Comparison of ENCODE assay signal across 1 cellular context in the genomic region with DNA sequence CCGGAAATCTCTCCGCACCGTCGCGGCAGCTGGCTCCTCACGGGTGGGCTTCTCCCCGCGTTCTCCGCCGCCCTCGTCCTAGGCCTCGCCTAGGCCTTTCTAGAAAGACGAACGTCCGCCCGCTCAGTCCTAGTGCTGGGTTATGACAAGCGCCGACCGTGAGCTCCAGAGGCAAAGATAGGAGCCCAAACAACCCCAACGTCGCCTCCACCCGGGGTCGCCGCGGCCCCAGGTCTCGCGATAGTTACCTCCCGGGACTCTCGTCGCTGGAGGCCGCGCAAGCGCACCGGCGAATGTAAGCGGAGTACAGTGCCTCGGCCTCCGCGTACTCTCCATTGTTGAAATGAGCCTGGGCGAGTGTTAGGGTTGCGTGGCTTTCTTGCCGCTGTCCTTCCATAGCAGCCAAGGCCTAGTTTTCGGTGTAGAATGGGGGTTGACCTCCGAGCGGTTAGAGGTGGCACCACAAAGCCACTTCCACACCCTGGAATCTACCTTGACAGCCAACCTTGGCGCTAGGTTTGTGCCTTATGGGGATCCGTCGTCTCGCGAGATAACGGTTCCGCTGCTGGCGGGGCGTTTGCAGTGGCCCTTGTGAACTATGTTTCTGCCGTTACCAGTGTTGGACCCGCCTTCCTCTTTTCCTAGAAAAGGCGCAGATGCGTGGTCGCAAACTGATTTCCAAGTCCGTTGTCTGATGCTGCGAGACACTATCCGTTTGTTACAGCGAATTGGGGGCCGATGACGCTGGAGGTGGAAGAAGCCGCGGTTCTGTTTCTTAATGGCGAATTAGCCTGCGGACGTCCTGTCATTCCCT.
TF ChIP-seq lines count a peak whose summit lies in the region.

A gene (minus strand): TSS at position 526 of the 814 bp plus-strand sequence. CDS start 129 bp downstream, at position 397.

TF ChIP-seq in HepG2, 621 proteins besides CTCF, POLR2A, EP300 and RAD21 (continued from another document and continues in another):
- TF ChIP-seq, protein P1, sequence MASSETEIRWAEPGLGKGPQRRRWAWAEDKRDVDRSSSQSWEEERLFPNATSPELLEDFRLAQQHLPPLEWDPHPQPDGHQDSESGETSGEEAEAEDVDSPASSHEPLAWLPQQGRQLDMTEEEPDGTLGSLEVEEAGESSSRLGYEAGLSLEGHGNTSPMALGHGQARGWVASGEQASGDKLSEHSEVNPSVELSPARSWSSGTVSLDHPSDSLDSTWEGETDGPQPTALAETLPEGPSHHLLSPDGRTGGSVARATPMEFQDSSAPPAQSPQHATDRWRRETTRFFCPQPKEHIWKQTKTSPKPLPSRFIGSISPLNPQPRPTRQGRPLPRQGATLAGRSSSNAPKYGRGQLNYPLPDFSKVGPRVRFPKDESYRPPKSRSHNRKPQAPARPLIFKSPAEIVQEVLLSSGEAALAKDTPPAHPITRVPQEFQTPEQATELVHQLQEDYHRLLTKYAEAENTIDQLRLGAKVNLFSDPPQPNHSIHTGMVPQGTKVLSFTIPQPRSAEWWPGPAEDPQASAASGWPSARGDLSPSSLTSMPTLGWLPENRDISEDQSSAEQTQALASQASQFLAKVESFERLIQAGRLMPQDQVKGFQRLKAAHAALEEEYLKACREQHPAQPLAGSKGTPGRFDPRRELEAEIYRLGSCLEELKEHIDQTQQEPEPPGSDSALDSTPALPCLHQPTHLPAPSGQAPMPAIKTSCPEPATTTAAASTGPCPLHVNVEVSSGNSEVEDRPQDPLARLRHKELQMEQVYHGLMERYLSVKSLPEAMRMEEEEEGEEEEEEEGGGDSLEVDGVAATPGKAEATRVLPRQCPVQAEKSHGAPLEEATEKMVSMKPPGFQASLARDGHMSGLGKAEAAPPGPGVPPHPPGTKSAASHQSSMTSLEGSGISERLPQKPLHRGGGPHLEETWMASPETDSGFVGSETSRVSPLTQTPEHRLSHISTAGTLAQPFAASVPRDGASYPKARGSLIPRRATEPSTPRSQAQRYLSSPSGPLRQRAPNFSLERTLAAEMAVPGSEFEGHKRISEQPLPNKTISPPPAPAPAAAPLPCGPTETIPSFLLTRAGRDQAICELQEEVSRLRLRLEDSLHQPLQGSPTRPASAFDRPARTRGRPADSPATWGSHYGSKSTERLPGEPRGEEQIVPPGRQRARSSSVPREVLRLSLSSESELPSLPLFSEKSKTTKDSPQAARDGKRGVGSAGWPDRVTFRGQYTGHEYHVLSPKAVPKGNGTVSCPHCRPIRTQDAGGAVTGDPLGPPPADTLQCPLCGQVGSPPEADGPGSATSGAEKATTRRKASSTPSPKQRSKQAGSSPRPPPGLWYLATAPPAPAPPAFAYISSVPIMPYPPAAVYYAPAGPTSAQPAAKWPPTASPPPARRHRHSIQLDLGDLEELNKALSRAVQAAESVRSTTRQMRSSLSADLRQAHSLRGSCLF (CRISPR knock-in tag; IDR thresholded peaks at IDR 0.05; ENCODE audit: borderline replicate concordance), result no peak; the same call in 1 of the 2 replicates
- TF ChIP-seq POLR2AphosphoS2 (IDR thresholded peaks at IDR 0.05; ENCODE audit: low read depth, low read length) (peak; percentile 79), ZNF660 (CRISPR knock-in tag; IDR thresholded peaks at IDR 0.05; ENCODE audit: borderline replicate concordance, low read depth) (no peak), RNF2 (conservative IDR thresholded peaks at IDR 0.05; ENCODE audit: low read depth) (peak; percentile 45), PHF8 (CRISPR knock-in tag; IDR thresholded peaks at IDR 0.05) (peak; percentile 99), ZBTB7A (CRISPR knock-in tag; IDR thresholded peaks at IDR 0.05) (no peak), SIX1 (CRISPR knock-in tag; IDR thresholded peaks at IDR 0.05; ENCODE audit: borderline replicate concordance) (no peak; the same call in 1 of the 2 replicates), KLF6 (CRISPR knock-in tag; IDR thresholded peaks at IDR 0.05) (peak; percentile 91), AHR (CRISPR knock-in tag; IDR thresholded peaks at IDR 0.05) (peak; percentile 86; the same call in 1 of the 2 replicates), RBFOX2 (IDR thresholded peaks at IDR 0.05; ENCODE audit: low read depth, low read length) (peak; percentile 98), SAP130 (CRISPR knock-in tag; IDR thresholded peaks at IDR 0.05; ENCODE audit: low read depth) (peak; percentile 98), TBX2 (CRISPR knock-in tag; IDR thresholded peaks at IDR 0.05; ENCODE audit: borderline replicate concordance) (peak; percentile 84; the same call in 1 of the 2 replicates), ZNF746 (CRISPR knock-in tag; IDR thresholded peaks at IDR 0.05) (peak; percentile 72; the same call in 1 of the 2 replicates), NFKBIZ (CRISPR knock-in tag; IDR thresholded peaks at IDR 0.05) (peak; percentile 85), ZFP1 (CRISPR knock-in tag; IDR thresholded peaks at IDR 0.05) (peak; percentile 90; the same call in 1 of the 2 replicates), HNRNPK (IDR thresholded peaks at IDR 0.05; ENCODE audit: low read depth, low read length, poor library complexity, severe bottlenecking) (no peak), ARNT2 (CRISPR knock-in tag; IDR thresholded peaks at IDR 0.05; ENCODE audit: low read depth) (peak; percentile 99), ZNF563 (CRISPR knock-in tag; IDR thresholded peaks at IDR 0.05) (peak; percentile 95), KDM6A (CRISPR knock-in tag; IDR thresholded peaks at IDR 0.05; ENCODE audit: low read depth) (no peak), ZNF382 (CRISPR knock-in tag; IDR thresholded peaks at IDR 0.05; ENCODE audit: borderline replicate concordance) (no peak), ZNF552 (CRISPR knock-in tag; IDR thresholded peaks at IDR 0.05; ENCODE audit: borderline replicate concordance) (no peak; the same call in 1 of the 2 replicates), NR1H2 (CRISPR knock-in tag; IDR thresholded peaks at IDR 0.05; ENCODE audit: borderline replicate concordance, low read depth) (peak; percentile 91; the same call in 1 of the 2 replicates), JUN (CRISPR knock-in tag; IDR thresholded peaks at IDR 0.05) (peak; percentile 53), NFATC3 (CRISPR knock-in tag; IDR thresholded peaks at IDR 0.05) (no peak; the same call in none of the 2 replicates)
- TF ChIP-seq, protein P2, sequence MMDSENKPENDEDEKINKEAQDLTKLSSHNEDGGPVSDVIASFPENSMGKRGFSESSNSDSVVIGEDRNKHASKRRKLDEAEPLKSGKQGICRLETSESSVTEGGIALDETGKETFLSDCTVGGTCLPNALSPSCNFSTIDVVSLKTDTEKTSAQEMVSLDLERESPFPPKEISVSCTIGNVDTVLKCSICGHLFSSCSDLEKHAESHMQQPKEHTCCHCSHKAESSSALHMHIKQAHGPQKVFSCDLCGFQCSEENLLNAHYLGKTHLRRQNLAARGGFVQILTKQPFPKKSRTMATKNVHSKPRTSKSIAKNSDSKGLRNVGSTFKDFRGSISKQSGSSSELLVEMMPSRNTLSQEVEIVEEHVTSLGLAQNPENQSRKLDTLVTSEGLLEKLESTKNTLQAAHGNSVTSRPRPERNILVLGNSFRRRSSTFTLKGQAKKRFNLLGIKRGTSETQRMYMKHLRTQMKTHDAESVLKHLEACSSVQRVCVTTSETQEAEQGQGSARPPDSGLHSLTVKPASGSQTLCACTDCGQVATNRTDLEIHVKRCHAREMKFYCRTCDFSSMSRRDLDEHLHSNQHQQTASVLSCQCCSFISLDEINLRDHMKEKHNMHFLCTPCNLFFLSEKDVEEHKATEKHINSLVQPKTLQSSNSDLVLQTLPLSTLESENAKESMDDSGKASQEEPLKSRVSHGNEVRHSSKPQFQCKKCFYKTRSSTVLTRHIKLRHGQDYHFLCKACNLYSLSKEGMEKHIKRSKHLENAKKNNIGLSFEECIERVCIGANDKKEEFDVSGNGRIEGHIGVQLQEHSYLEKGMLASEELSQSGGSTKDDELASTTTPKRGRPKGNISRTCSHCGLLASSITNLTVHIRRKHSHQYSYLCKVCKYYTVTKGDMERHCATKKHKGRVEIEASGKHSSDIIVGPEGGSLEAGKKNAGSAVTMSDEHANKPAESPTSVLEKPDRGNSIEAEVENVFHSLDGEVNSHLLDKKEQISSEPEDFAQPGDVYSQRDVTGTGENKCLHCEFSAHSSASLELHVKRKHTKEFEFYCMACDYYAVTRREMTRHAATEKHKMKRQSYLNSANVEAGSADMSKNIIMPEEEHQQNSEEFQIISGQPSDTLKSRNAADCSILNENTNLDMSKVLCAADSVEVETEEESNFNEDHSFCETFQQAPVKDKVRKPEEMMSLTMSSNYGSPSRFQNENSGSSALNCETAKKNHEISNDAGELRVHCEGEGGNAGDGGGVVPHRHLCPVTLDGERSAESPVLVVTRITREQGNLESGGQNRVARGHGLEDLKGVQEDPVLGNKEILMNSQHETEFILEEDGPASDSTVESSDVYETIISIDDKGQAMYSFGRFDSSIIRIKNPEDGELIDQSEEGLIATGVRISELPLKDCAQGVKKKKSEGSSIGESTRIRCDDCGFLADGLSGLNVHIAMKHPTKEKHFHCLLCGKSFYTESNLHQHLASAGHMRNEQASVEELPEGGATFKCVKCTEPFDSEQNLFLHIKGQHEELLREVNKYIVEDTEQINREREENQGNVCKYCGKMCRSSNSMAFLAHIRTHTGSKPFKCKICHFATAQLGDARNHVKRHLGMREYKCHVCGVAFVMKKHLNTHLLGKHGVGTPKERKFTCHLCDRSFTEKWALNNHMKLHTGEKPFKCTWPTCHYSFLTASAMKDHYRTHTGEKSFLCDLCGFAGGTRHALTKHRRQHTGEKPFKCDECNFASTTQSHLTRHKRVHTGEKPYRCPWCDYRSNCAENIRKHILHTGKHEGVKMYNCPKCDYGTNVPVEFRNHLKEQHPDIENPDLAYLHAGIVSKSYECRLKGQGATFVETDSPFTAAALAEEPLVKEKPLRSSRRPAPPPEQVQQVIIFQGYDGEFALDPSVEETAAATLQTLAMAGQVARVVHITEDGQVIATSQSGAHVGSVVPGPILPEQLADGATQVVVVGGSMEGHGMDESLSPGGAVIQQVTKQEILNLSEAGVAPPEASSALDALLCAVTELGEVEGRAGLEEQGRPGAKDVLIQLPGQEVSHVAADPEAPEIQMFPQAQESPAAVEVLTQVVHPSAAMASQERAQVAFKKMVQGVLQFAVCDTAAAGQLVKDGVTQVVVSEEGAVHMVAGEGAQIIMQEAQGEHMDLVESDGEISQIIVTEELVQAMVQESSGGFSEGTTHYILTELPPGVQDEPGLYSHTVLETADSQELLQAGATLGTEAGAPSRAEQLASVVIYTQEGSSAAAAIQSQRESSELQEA (CRISPR knock-in tag; IDR thresholded peaks at IDR 0.05; ENCODE audit: not compliant biosample characterization), result peak; percentile 96
- TF ChIP-seq, protein P3, sequence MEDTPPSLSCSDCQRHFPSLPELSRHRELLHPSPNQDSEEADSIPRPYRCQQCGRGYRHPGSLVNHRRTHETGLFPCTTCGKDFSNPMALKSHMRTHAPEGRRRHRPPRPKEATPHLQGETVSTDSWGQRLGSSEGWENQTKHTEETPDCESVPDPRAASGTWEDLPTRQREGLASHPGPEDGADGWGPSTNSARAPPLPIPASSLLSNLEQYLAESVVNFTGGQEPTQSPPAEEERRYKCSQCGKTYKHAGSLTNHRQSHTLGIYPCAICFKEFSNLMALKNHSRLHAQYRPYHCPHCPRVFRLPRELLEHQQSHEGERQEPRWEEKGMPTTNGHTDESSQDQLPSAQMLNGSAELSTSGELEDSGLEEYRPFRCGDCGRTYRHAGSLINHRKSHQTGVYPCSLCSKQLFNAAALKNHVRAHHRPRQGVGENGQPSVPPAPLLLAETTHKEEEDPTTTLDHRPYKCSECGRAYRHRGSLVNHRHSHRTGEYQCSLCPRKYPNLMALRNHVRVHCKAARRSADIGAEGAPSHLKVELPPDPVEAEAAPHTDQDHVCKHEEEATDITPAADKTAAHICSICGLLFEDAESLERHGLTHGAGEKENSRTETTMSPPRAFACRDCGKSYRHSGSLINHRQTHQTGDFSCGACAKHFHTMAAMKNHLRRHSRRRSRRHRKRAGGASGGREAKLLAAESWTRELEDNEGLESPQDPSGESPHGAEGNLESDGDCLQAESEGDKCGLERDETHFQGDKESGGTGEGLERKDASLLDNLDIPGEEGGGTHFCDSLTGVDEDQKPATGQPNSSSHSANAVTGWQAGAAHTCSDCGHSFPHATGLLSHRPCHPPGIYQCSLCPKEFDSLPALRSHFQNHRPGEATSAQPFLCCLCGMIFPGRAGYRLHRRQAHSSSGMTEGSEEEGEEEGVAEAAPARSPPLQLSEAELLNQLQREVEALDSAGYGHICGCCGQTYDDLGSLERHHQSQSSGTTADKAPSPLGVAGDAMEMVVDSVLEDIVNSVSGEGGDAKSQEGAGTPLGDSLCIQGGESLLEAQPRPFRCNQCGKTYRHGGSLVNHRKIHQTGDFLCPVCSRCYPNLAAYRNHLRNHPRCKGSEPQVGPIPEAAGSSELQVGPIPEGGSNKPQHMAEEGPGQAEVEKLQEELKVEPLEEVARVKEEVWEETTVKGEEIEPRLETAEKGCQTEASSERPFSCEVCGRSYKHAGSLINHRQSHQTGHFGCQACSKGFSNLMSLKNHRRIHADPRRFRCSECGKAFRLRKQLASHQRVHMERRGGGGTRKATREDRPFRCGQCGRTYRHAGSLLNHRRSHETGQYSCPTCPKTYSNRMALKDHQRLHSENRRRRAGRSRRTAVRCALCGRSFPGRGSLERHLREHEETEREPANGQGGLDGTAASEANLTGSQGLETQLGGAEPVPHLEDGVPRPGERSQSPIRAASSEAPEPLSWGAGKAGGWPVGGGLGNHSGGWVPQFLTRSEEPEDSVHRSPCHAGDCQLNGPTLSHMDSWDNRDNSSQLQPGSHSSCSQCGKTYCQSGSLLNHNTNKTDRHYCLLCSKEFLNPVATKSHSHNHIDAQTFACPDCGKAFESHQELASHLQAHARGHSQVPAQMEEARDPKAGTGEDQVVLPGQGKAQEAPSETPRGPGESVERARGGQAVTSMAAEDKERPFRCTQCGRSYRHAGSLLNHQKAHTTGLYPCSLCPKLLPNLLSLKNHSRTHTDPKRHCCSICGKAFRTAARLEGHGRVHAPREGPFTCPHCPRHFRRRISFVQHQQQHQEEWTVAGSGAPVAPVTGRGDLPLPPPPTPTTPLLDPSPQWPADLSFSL (CRISPR knock-in tag; IDR thresholded peaks at IDR 0.05), result peak; percentile 46; the same call in 1 of the 2 replicates
- TF ChIP-seq, protein P4, sequence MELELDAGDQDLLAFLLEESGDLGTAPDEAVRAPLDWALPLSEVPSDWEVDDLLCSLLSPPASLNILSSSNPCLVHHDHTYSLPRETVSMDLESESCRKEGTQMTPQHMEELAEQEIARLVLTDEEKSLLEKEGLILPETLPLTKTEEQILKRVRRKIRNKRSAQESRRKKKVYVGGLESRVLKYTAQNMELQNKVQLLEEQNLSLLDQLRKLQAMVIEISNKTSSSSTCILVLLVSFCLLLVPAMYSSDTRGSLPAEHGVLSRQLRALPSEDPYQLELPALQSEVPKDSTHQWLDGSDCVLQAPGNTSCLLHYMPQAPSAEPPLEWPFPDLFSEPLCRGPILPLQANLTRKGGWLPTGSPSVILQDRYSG (CRISPR knock-in tag; IDR thresholded peaks at IDR 0.05), result peak; percentile 90
- TF ChIP-seq, protein P5, sequence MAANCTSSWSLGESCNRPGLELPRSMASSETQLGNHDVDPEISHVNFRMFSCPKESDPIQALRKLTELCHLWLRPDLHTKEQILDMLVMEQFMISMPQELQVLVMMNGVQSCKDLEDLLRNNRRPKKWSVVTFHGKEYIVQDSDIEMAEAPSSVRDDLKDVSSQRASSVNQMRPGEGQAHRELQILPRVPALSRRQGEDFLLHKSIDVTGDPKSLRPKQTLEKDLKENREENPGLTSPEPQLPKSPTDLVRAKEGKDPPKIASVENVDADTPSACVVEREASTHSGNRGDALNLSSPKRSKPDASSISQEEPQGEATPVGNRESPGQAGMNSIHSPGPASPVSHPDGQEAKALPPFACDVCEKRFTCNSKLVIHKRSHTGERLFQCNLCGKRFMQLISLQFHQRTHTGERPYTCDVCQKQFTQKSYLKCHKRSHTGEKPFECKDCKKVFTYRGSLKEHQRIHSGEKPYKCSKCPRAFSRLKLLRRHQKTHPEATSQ (CRISPR knock-in tag; IDR thresholded peaks at IDR 0.05; ENCODE audit: borderline replicate concordance), result peak; percentile 17; the same call in 1 of the 2 replicates
